Comparison of ENCODE assay signal across 8 cellular contexts in genomic region chr4:52714597-52715254, GRCh38. TPM values are rescaled to one million over a fixed set of nuclear protein-coding genes. Genes with fewer than 3 reads are reported as not detected.
A peak's percentile ranks its signal among the peaks of the same experiment; 100 is the strongest.
DNase-seq lines count a peak whose midpoint lies in the region; ATAC-seq lines count a peak whose summit lies in the region.
"Had no signal": no experiment of that assay in that cellular context is flagged by ENCODE, and none has a peak within 500 bp of the region (broad histone marks: within the 10 kb centered on the region; RNA-seq: fewer than 3 reads in every experiment).

No MANE protein-coding gene starts in this region.

- H3K9me3 ChIP-seq in HUES6 (ENCODE audit: control insufficient read depth, insufficient read depth, low read depth, low read length) = no peaks in the 10 kb centered on the region
- H3K9me3 ChIP-seq: ovary had no signal

- ATAC-seq in GM21526 (IDR thresholded peaks at IDR 0.05; ENCODE audit: low FRiP score, unreplicated experiment) = no peak
- ATAC-seq in HG03095 (IDR thresholded peaks at IDR 0.05; ENCODE audit: unreplicated experiment) = no peak

- peak overlapping the region; percentile 93 for H3K27ac Mint-ChIP-seq in activated CD4-positive, alpha-beta memory T cell treated with anti-CD3 and anti-CD28 coated beads, Interleukin-2, amount 10 ng/mL, durations not matched to agents 7 days and 5 days
- H3K27ac Mint-ChIP-seq in immature natural killer cell = peak overlapping the region in 1 of 6 donors; percentile 65

- H3K27me3 ChIP-seq in HUES6 (ENCODE audit: control insufficient read depth, insufficient read depth, low read length) = no peaks in the 10 kb centered on the region
- H3K27me3 ChIP-seq: ovary had no signal

- H3K27me3 Mint-ChIP-seq in activated CD4-positive, alpha-beta memory T cell treated with anti-CD3 and anti-CD28 coated beads, Interleukin-2, amount 10 ng/mL, durations not matched to agents 7 days and 5 days = no peaks in the 10 kb centered on the region
- H3K27me3 Mint-ChIP-seq in immature natural killer cell (ENCODE audit: low read depth in 3 of 3) = peaks cover 0 to 5% (median 0%) of the 10 kb centered on the region in 3 donors

- H3K4me1 ChIP-seq in HUES6 (ENCODE audit: control insufficient read depth, insufficient read depth, low read length) = peaks cover 29% of the 10 kb centered on the region

- H3K9ac ChIP-seq in HUES6 (ENCODE audit: low read length) = peak overlapping the region; percentile 98

- H3K9me3 Mint-ChIP-seq in activated CD4-positive, alpha-beta memory T cell treated with anti-CD3 and anti-CD28 coated beads, Interleukin-2, amount 10 ng/mL, durations not matched to agents 7 days and 5 days = no peaks in the 10 kb centered on the region
- H3K9me3 Mint-ChIP-seq in immature natural killer cell = no peaks in the 10 kb centered on the region

- peaks cover 60% of the 10 kb centered on the region for H3K4me1 Mint-ChIP-seq in activated CD4-positive, alpha-beta memory T cell treated with anti-CD3 and anti-CD28 coated beads, Interleukin-2, amount 10 ng/mL, durations not matched to agents 7 days and 5 days
- peaks cover 30 to 46% of the 10 kb centered on the region in 2 donors for H3K4me1 Mint-ChIP-seq in immature natural killer cell

- H3K36me3 ChIP-seq in HUES6 (ENCODE audit: control insufficient read depth, insufficient read depth, low read length) = peaks cover 57% of the 10 kb centered on the region
- H3K36me3 ChIP-seq: ovary had no signal

- H3K36me3 Mint-ChIP-seq in activated CD4-positive, alpha-beta memory T cell treated with anti-CD3 and anti-CD28 coated beads, Interleukin-2, amount 10 ng/mL, durations not matched to agents 7 days and 5 days (ENCODE audit: low read depth) = peaks cover 50% of the 10 kb centered on the region
- H3K36me3 Mint-ChIP-seq in immature natural killer cell = peaks cover 3 to 9% (median 3%) of the 10 kb centered on the region in 3 donors

- CTCF ChIA-PET in activated CD4-positive, alpha-beta memory T cell treated with anti-CD3 and anti-CD28 coated beads, Interleukin-2, amount 10 ng/mL, durations not matched to agents 7 days and 5 days (lab: Charles Lee) = interaction anchor here (4.1 kb wide), 1 partner anchor 127 kb away, joined by 22 read pairs; no protein-coding TSS in a partner anchor

- H3K4me3 Mint-ChIP-seq in activated CD4-positive, alpha-beta memory T cell treated with anti-CD3 and anti-CD28 coated beads, Interleukin-2, amount 10 ng/mL, durations not matched to agents 7 days and 5 days = peak overlapping the region; percentile 90
- H3K4me3 Mint-ChIP-seq in immature natural killer cell = peak overlapping the region in 3 of 5 donors; percentile 11 to 90 (median 86)

- DNase-seq in GF-D8 (lab: John Stamatoyannopoulos, UW) (peak; percentile 44), immature natural killer cell (no peak), hypothalamus (lab: John Stamatoyannopoulos, UW) (no peak)
- DNase-seq in activated CD4-positive, alpha-beta memory T cell treated with anti-CD3 and anti-CD28 coated beads, Interleukin-2, amount 10 ng/mL, durations not matched to agents 7 days and 5 days = no peak
- DNase-seq: ovary had no signal

- H3K4me3 ChIP-seq in HUES6 (ENCODE audit: low read depth, low read length) = peak overlapping the region; percentile 87

- POLR2A ChIA-PET in activated CD4-positive, alpha-beta memory T cell treated with anti-CD3 and anti-CD28 coated beads, Interleukin-2, amount 10 ng/mL, durations not matched to agents 7 days and 5 days (lab: Charles Lee) = interaction anchor here (4.7 kb wide), 1 partner anchor 8 kb away, joined by 127 read pairs; no protein-coding TSS in a partner anchor

- H3K27ac ChIP-seq in HUES6 (ENCODE audit: low read depth, low read length) = peak overlapping the region; percentile 45
- H3K27ac ChIP-seq: ovary had no signal

RNA-seq across cellular contexts. Expression of gene ERVMER34-1, which starts 36.5 kb away (rescaled TPM):
- total RNA-seq in activated CD4-positive, alpha-beta memory T cell treated with anti-CD3 and anti-CD28 coated beads, Interleukin-2, amount 10 ng/mL, durations not matched to agents 7 days and 5 days = not detected
- not detected for polyA plus RNA-seq in immature natural killer cell

RNA-seq across cellular contexts. Expression of gene USP46, which starts 55.6 kb away (rescaled TPM):
- 10 to 100 TPM; 13.1 to 15.0 TPM for total RNA-seq in activated CD4-positive, alpha-beta memory T cell treated with anti-CD3 and anti-CD28 coated beads, Interleukin-2, amount 10 ng/mL, durations not matched to agents 7 days and 5 days
- polyA plus RNA-seq in immature natural killer cell = 1 to 10 TPM in 2 of 3 donors, not detected in 1; 2.1 to 3.6 TPM
